In genomic region chr5:78362220-78362619, GRCh38 we compare ENCODE assay signal across 1 cellular context.
TF ChIP-seq lines count a peak whose summit lies in the region.

No MANE protein-coding gene starts in this region.

TF ChIP-seq in WTC11, 78 proteins besides CTCF, POLR2A, EP300 and RAD21:
- TF ChIP-seq E2F4 (CRISPR knock-in tag; IDR thresholded peaks at IDR 0.05; ENCODE audit: borderline replicate concordance, low read depth) (no peak), ZNF671 (CRISPR knock-in tag; IDR thresholded peaks at IDR 0.05) (no peak), CBFB (CRISPR knock-in tag; IDR thresholded peaks at IDR 0.05; ENCODE audit: low read depth) (no peak), MAX (CRISPR knock-in tag; IDR thresholded peaks at IDR 0.05) (no peak), ZNF423 (CRISPR knock-in tag; IDR thresholded peaks at IDR 0.05) (no peak), TCF7 (CRISPR knock-in tag; IDR thresholded peaks at IDR 0.05; ENCODE audit: low read depth) (no peak), TEAD1 (CRISPR knock-in tag; IDR thresholded peaks at IDR 0.05) (no peak), EMX1 (CRISPR knock-in tag; IDR thresholded peaks at IDR 0.05) (no peak), ZNF138 (CRISPR knock-in tag; conservative IDR thresholded peaks at IDR 0.05) (no peak), ATF1 (CRISPR knock-in tag; IDR thresholded peaks at IDR 0.05) (no peak)
